ENCODE assay signal across 8 cellular contexts in genomic region chr18:22932885-22933205, GRCh38. TPM values are rescaled to one million over a fixed set of nuclear protein-coding genes. Genes with fewer than 3 reads are reported as not detected.
DNase-seq lines count a peak whose midpoint lies in the region; ATAC-seq and TF ChIP-seq lines count a peak whose summit lies in the region.

No MANE protein-coding gene starts in this region.

- H3K4me3 ChIP-seq in Peyer's patch: peak overlapping the region; percentile 65 to 81 (median 78)
- peak overlapping the region; percentile 73 to 89 (median 84) for H3K4me3 ChIP-seq in esophagus muscularis mucosa
- H3K4me3 ChIP-seq in ovary: peak overlapping the region; percentile 95

- TF ChIP-seq CTCF in Peyer's patch (IDR thresholded peaks at IDR 0.05): peak in 1 of 6 experiments; percentile 10
- TF ChIP-seq CTCF in esophagus muscularis mucosa (IDR thresholded peaks at IDR 0.05): no peak
- no peak for TF ChIP-seq CTCF in ovary (IDR thresholded peaks at IDR 0.05)

- no peak for TF ChIP-seq POLR2A in Peyer's patch (IDR thresholded peaks at IDR 0.05)
- TF ChIP-seq POLR2A in esophagus muscularis mucosa (IDR thresholded peaks at IDR 0.05; ENCODE audit: low read depth): no peak
- no peak for TF ChIP-seq POLR2A in ovary (IDR thresholded peaks at IDR 0.05)

- H3K9me3 ChIP-seq in Peyer's patch (no peaks in the 10 kb centered on the region), esophagus muscularis mucosa (no peaks in the 10 kb centered on the region), ovary (no peaks in the 10 kb centered on the region)

- ATAC-seq in HG02678 (IDR thresholded peaks at IDR 0.05; ENCODE audit: unreplicated experiment): peak; percentile 30

- H3K27me3 ChIP-seq in Peyer's patch: no peaks in the 10 kb centered on the region
- no peaks in the 10 kb centered on the region for H3K27me3 ChIP-seq in esophagus muscularis mucosa
- H3K27me3 ChIP-seq in ovary: no peaks in the 10 kb centered on the region

- H3K4me1 ChIP-seq in Peyer's patch: peaks cover 0 to 8% (median 2%) of the 10 kb centered on the region in 4 donors
- H3K4me1 ChIP-seq in esophagus muscularis mucosa: peaks cover 0 to 15% (median 14%) of the 10 kb centered on the region in 4 donors
- H3K4me1 ChIP-seq in ovary (ENCODE audit: insufficient read depth): no peaks in the 10 kb centered on the region

- intact Hi-C loops in esophagus muscularis mucosa (cut with DNase I) (loop anchor here (5.0 to 10.0 kb wide), 3 partner anchors 49 to 482 kb away; no protein-coding TSS in a partner anchor), ovary (cut with DNase I) (loop anchor here in 1 of 4 donors (5.0 kb wide), 1 partner anchor 371 kb away; no protein-coding TSS in a partner anchor)

- peak overlapping the region; percentile 87 to 98 (median 96) for H3K27ac ChIP-seq in Peyer's patch
- H3K27ac ChIP-seq in esophagus muscularis mucosa (replicated peaks in 1 of 4): peak overlapping the region; percentile 96 to 99 (median 98)
- H3K27ac ChIP-seq in ovary: peak overlapping the region; percentile 97

- under 1% methylated on average over 16 of the region's 17 CpGs for WGBS in esophagus muscularis mucosa
- 0 to 1% (median 1%) methylated on average over 17 of the region's 17 CpGs for WGBS in ovary, 3 donors

- TF ChIP-seq EP300 in esophagus muscularis mucosa (IDR thresholded peaks at IDR 0.05) (no peak), ovary (IDR thresholded peaks at IDR 0.05) (no peak)

- DNase-seq in NCI-H1436 treated with DMSO at 0.1 percent for 48 hours (lab: John Stamatoyannopoulos, UW) (peak; percentile 6), NCI-H1436 (lab: John Stamatoyannopoulos, UW) (no peak), Peyer's patch (no peak), esophagus muscularis mucosa (ENCODE audit: extremely low spot score) (no peak), ovary (no peak), OCI-M1 (lab: John Stamatoyannopoulos, UW) (no peak), nucleus accumbens (lab: John Stamatoyannopoulos, UW) (no peak)

- H3K36me3 ChIP-seq in Peyer's patch: no peaks in the 10 kb centered on the region
- peaks cover 0 to 7% (median 1%) of the 10 kb centered on the region in 4 donors for H3K36me3 ChIP-seq in esophagus muscularis mucosa
- no peaks in the 10 kb centered on the region for H3K36me3 ChIP-seq in ovary

RNA-seq across cellular contexts. Expression of gene RBBP8, which starts 0.3 kb away (rescaled TPM):
- total RNA-seq in Peyer's patch: 10 to 100 TPM; 45.4 to 74.1 (median 52.7) TPM
- 10 to 100 TPM; 12.4 to 23.9 (median 15.4) TPM for total RNA-seq in esophagus muscularis mucosa
- 10 to 100 TPM; 10.4 to 59.4 (median 14.8) TPM for total RNA-seq in ovary
- 1 to 10 TPM; 7.3 to 8.9 TPM for polyA plus RNA-seq in ovary
